Comparison of ENCODE assay signal across 23 cellular contexts in genomic region chr14:96790211-96790610, GRCh38.
"Had no signal": no experiment of that assay in that cellular context is flagged by ENCODE, and none has a peak within 500 bp of the region (broad histone marks: within the 10 kb centered on the region; RNA-seq: fewer than 3 reads in every experiment).

No MANE protein-coding gene starts in this region.

- H3K9me3 ChIP-seq: SJCRH30 had no signal

- H3K27me3 ChIP-seq: SJCRH30 had no signal

- H2AFZ ChIP-seq: PC-9 had no signal

- H3K4me3 ChIP-seq: PC-9, SJCRH30 had no signal

- H3K27ac ChIP-seq: KMS-11, PC-9, SJCRH30, WERI-Rb-1 had no signal

- H3K36me3 ChIP-seq: SJCRH30, WERI-Rb-1 had no signal

- DNase-seq: activated CD4-positive, alpha-beta memory T cell treated with anti-CD3 and anti-CD28 coated beads, Interleukin-2, amount 10 ng/mL, durations not matched to agents 7 days and 5 days; activated CD4-positive, alpha-beta T cell treated with anti-CD3 and anti-CD28 coated beads for 36 hours; activated CD4-positive, alpha-beta T cell treated with anti-CD3 and anti-CD28 coated beads, Interleukin-2, amount 50 U/mL, for 1 hour; activated gamma-delta T cell; activated naive CD4-positive, alpha-beta T cell treated with anti-CD3 and anti-CD28 coated beads for 36 hours; activated T-cell treated with anti-CD3 and anti-CD28 coated beads for 4 hours; activated T-cell treated with anti-CD3 and anti-CD28 coated beads, Interleukin-2, amount 50 U/mL, for 48 hours; amygdala; IMR-90; NCI-H1048; NCI-H1930; NCI-H2107; NCI-H2171 treated with DMSO at 0.1 percent for 48 hours; NCI-H226; NCI-H526; PC-9; SJCRH30; SW 1271 had no signal

- FAIRE-seq: astrocyte had no signal

- H3K4me1 ChIP-seq: SJCRH30 had no signal

- ATAC-seq: activated CD4-positive, alpha-beta T cell treated with anti-CD3 and anti-CD28 coated beads for 36 hours; activated T-helper 17 cell treated with anti-CD3 and anti-CD28 coated beads, Interleukin-2, amount 50 U/mL, for 72 hours; SK-N-SH treated with all-trans-retinoic acid at 6 μM for 48 hours had no signal

- H3K9ac ChIP-seq: KMS-11 had no signal

- H3K4me2 ChIP-seq: KMS-11, PC-9 had no signal
